8 cellular contexts compared by ENCODE assay signal in genomic region chr10:125144693-125145623, GRCh38. TPM values are rescaled to one million over a fixed set of nuclear protein-coding genes. Genes with fewer than 3 reads are reported as not detected.
DNase-seq lines count a peak whose midpoint lies in the region; ATAC-seq and TF ChIP-seq lines count a peak whose summit lies in the region.

No MANE protein-coding gene starts in this region.

- intact Hi-C loops in body of pancreas (cut with DNase I) (no loop called here), transverse colon (cut with DNase I; ENCODE audit: low total_unique reads) (loop anchor here (10.0 kb wide), 1 partner anchor 100 kb away; no protein-coding TSS in a partner anchor)

- TF ChIP-seq EP300 in transverse colon (IDR thresholded peaks at IDR 0.05; ENCODE audit: low read depth), result no peak

- WGBS in body of pancreas, 2 donors, result 24 to 30% methylated on average over 11 to 13 of the region's 13 CpGs
- WGBS in transverse colon (ENCODE audit: low coverage in 1 of 2), 2 donors, result 24 to 31% methylated on average over 3 to 13 of the region's 13 CpGs

- no peak overlapping the region for H3K9ac ChIP-seq in HUES48 (ENCODE audit: low read depth, low read length)

- H3K27me3 ChIP-seq in HUES48 (ENCODE audit: control insufficient read depth, insufficient read depth, low read length) (no peaks in the 10 kb centered on the region), body of pancreas (no peaks in the 10 kb centered on the region), layer of hippocampus (ENCODE audit: control insufficient read depth, insufficient read depth, low read length) (no peaks in the 10 kb centered on the region), transverse colon (no peaks in the 10 kb centered on the region)

- TF ChIP-seq CTCF in body of pancreas (IDR thresholded peaks at IDR 0.05) (peak in 6 of 7 experiments; percentile 18 to 43 (median 30)), transverse colon (IDR thresholded peaks at IDR 0.05) (peak in 4 of 5 experiments; percentile 23 to 32 (median 28))

- H3K4me3 ChIP-seq in HUES48 (ENCODE audit: low read depth, low read length) (no peak overlapping the region), body of pancreas (no peak overlapping the region), transverse colon (no peak overlapping the region)

- peak; percentile 46 for DNase-seq in Daoy (ENCODE audit: low read depth)
- peak in 2 of 4 donors; percentile 45 to 53 for DNase-seq in body of pancreas
- no peak for DNase-seq in transverse colon
- DNase-seq in activated CD4-positive, CD25-positive, alpha-beta regulatory T cell (lab: John Stamatoyannopoulos, UW), result no peak
- no peak for DNase-seq in amniotic stem cell (lab: John Stamatoyannopoulos, UW)

- peaks cover 69% of the 10 kb centered on the region for H3K4me1 ChIP-seq in HUES48 (ENCODE audit: control insufficient read depth, insufficient read depth, low read length)
- H3K4me1 ChIP-seq in body of pancreas, result peaks cover 64% of the 10 kb centered on the region
- H3K4me1 ChIP-seq in transverse colon, result peaks cover 42 to 78% (median 57%) of the 10 kb centered on the region in 4 donors

- ATAC-seq in body of pancreas (peak; percentile 31), GM18907 (IDR thresholded peaks at IDR 0.05; ENCODE audit: unreplicated experiment) (no peak)

- H3K9me3 ChIP-seq in HUES48 (ENCODE audit: control insufficient read depth, insufficient read depth, low read length) (no peaks in the 10 kb centered on the region), body of pancreas (no peaks in the 10 kb centered on the region), transverse colon (no peaks in the 10 kb centered on the region)

- in situ Hi-C loops in transverse colon (cut with MboI; ENCODE audit: low pct_ligation_motif_present in 1 of 4, low pct_unique_long_range_greater_than_20kb in 1 of 4, low sequenced_read_pairs in 3 of 4), result no loop called here

- H3K36me3 ChIP-seq in HUES48 (ENCODE audit: control insufficient read depth, insufficient read depth, low read length), result peaks cover 56% of the 10 kb centered on the region
- H3K36me3 ChIP-seq in body of pancreas (replicated peaks in 1 of 2; ENCODE audit: insufficient read depth in 1 of 2, low read depth in 2 of 2), result no peaks in the 10 kb centered on the region
- H3K36me3 ChIP-seq in transverse colon, result no peaks in the 10 kb centered on the region

- TF ChIP-seq POLR2A in body of pancreas (IDR thresholded peaks at IDR 0.05), result no peak
- TF ChIP-seq POLR2A in transverse colon (IDR thresholded peaks at IDR 0.05), result no peak

- H3K27ac ChIP-seq in HUES48 (ENCODE audit: low read depth, low read length), result peak overlapping the region; percentile 3
- peak overlapping the region; percentile 61 to 99 (median 84) for H3K27ac ChIP-seq in body of pancreas
- H3K27ac ChIP-seq in layer of hippocampus (ENCODE audit: low read depth, low read length), result peak overlapping the region; percentile 4
- H3K27ac ChIP-seq in transverse colon, result peak overlapping the region in 3 of 4 donors; percentile 98 to 99 (median 99)

RNA-seq across cellular contexts. Expression of gene CTBP2, which starts 15.4 kb away (rescaled TPM):
- total RNA-seq in Daoy (2014; rRNA removed; shearing (Covaris generic)), result 43.6 and 48.0 TPM in 2 replicates
- 10 to 100 TPM; 32.0 to 49.0 TPM for total RNA-seq in body of pancreas
- total RNA-seq in transverse colon, result 100 to 1,000 TPM in 1 of 4 donors, 10 to 100 TPM in 3; 71.9 to 247 (median 98.4) TPM

Comparison
In these comparisons a context has a peak if more than half of its experiments do, and no peak if none do; other contexts are left out.
1. H3K27ac ChIP-seq: peak in every context shown above with its lines; median percentile 99 in transverse colon; 84 in body of pancreas; 4 in layer of hippocampus; 3 in HUES48.